17 cellular contexts compared by ENCODE assay signal in the genomic region with DNA sequence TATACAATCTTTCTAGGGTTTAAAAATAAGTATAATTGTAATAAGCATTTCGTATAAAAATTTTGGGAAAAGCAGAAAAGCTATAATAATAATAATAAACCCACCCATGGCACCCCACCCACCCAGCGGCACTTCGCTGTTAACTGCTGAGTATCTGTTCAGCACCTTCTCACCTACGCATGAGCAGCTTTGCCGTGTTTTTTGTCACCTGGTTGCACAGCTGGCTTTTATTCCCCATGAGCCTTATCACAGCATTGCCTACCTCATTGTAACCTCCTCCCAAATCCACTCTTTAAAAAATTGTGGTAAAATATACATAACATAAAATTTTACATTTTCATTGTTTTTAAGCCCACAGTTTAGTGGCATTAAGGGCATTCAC. TPM values are rescaled to one million over a fixed set of nuclear protein-coding genes. Genes with fewer than 3 reads are reported as not detected.
DNase-seq lines count a peak whose midpoint lies in the region; ATAC-seq and TF ChIP-seq lines count a peak whose summit lies in the region.
"Had no signal": no experiment of that assay in that cellular context is flagged by ENCODE, and none has a peak within 500 bp of the region (broad histone marks: within the 10 kb centered on the region; RNA-seq: fewer than 3 reads in every experiment).

No MANE protein-coding gene starts in this region.

- H3K9ac ChIP-seq in OCI-LY3 (ENCODE audit: low read length): no peak overlapping the region

- H3K9me3 ChIP-seq in OCI-LY3 (ENCODE audit: insufficient read depth, low read length): no peaks in the 10 kb centered on the region
- no peaks in the 10 kb centered on the region for H3K9me3 ChIP-seq in CD4-positive, alpha-beta memory T cell (ENCODE audit: control insufficient read depth in 1 of 2, low read length in 2 of 2)
- H3K9me3 ChIP-seq: heart left ventricle, left lung had no signal

- H3K4me1 Mint-ChIP-seq in CD4-positive, alpha-beta memory T cell: peaks cover 0 to 2% (median 0%) of the 10 kb centered on the region in 4 donors
- H3K4me1 Mint-ChIP-seq: activated CD4-positive, alpha-beta memory T cell treated with anti-CD3 and anti-CD28 coated beads, Interleukin-2, amount 10 ng/mL, durations not matched to agents 7 days and 5 days; naive B cell had no signal

- no peaks in the 10 kb centered on the region for H3K9me3 Mint-ChIP-seq in CD4-positive, alpha-beta memory T cell
- H3K9me3 Mint-ChIP-seq: activated CD4-positive, alpha-beta memory T cell treated with anti-CD3 and anti-CD28 coated beads, Interleukin-2, amount 10 ng/mL, durations not matched to agents 7 days and 5 days; naive B cell; stimulated activated naive CD8-positive, alpha-beta T cell treated with anti-CD3 and anti-CD28 coated beads, Interleukin-15, Interleukin-2, amounts not matched to agents 100 ng/mL and 50 ng/mL, for 24 hours had no signal

- POLR2A ChIA-PET in CD4-positive, alpha-beta memory T cell (lab: Charles Lee; ENCODE audit: partially characterized antibody): no interaction called here

- no peak for DNase-seq in dorsolateral prefrontal cortex
- DNase-seq in DMS53 treated with DMSO at 0.1 percent for 48 hours (lab: John Stamatoyannopoulos, UW; ENCODE audit: unreplicated experiment): no peak
- DNase-seq in GF-D8 (lab: John Stamatoyannopoulos, UW): no peak
- no peak for DNase-seq in CD4-positive, alpha-beta memory T cell
- DNase-seq: activated gamma-delta T cell treated with Interleukin-2 at 50 U/mL for 16 hours; naive B cell; right cardiac atrium; RPMI8226; stimulated activated CD4-positive, alpha-beta T cell treated with anti-CD3 and anti-CD28 coated beads, Interleukin-4, amount 100 ng/mL, for 4 hours had no signal

- H3K4me3 Mint-ChIP-seq in CD4-positive, alpha-beta memory T cell: no peak overlapping the region
- H3K4me3 Mint-ChIP-seq: activated CD4-positive, alpha-beta memory T cell treated with anti-CD3 and anti-CD28 coated beads, Interleukin-2, amount 10 ng/mL, durations not matched to agents 7 days and 5 days; stimulated activated naive CD8-positive, alpha-beta T cell treated with anti-CD3 and anti-CD28 coated beads, Interleukin-15, Interleukin-2, amounts not matched to agents 100 ng/mL and 50 ng/mL, for 24 hours had no signal

- peaks cover 4 to 6% of the 10 kb centered on the region in 2 donors for H3K27me3 Mint-ChIP-seq in CD4-positive, alpha-beta memory T cell

- H4K20me1 ChIP-seq in OCI-LY3 (ENCODE audit: insufficient read depth, low read length): no peaks in the 10 kb centered on the region

- peak overlapping the region; percentile 18 for H3K4me3 ChIP-seq in OCI-LY3 (ENCODE audit: low read length)
- no peak overlapping the region for H3K4me3 ChIP-seq in dorsolateral prefrontal cortex
- no peak overlapping the region for H3K4me3 ChIP-seq in CD4-positive, alpha-beta memory T cell (ENCODE audit: low read length in 2 of 2)
- H3K4me3 ChIP-seq: heart left ventricle, left lung had no signal

- no peaks in the 10 kb centered on the region for H3K79me2 ChIP-seq in OCI-LY3 (ENCODE audit: low read length)

- CTCF ChIA-PET in CD4-positive, alpha-beta memory T cell (lab: Charles Lee; ENCODE audit: partially characterized antibody): no interaction called here

- intact Hi-C loops in dorsolateral prefrontal cortex (cut with DNase I): no loop called here
- intact Hi-C loops in CD4-positive, alpha-beta memory T cell (cut with micrococcal nuclease): no loop called here

- no peaks in the 10 kb centered on the region for H3K36me3 ChIP-seq in OCI-LY3 (replicated peaks; ENCODE audit: low read depth, low read length)
- no peaks in the 10 kb centered on the region for H3K36me3 ChIP-seq in CD4-positive, alpha-beta memory T cell (ENCODE audit: insufficient read depth, low read length)
- H3K36me3 ChIP-seq: heart left ventricle, left lung had no signal

- H3K4me2 ChIP-seq in OCI-LY3 (ENCODE audit: low read length): peak overlapping the region; percentile 84

- H2AFZ ChIP-seq in OCI-LY3 (ENCODE audit: low read depth, low read length): no peak overlapping the region

- no peak overlapping the region for H3K27ac Mint-ChIP-seq in CD4-positive, alpha-beta memory T cell
- H3K27ac Mint-ChIP-seq: activated CD4-positive, alpha-beta memory T cell treated with anti-CD3 and anti-CD28 coated beads, Interleukin-2, amount 10 ng/mL, durations not matched to agents 7 days and 5 days; stimulated activated naive CD8-positive, alpha-beta T cell treated with anti-CD3 and anti-CD28 coated beads, Interleukin-15, Interleukin-2, amounts not matched to agents 100 ng/mL and 50 ng/mL, for 24 hours had no signal

- TF ChIP-seq CTCF in OCI-LY3 (IDR thresholded peaks at IDR 0.05; ENCODE audit: low read depth, low read length) (no peak), dorsolateral prefrontal cortex (IDR thresholded peaks at IDR 0.05 in 54 of 56, conservative IDR thresholded peaks at IDR 0.05 in 2 of 56; ENCODE audit: low read depth in 1 of 56, partially characterized antibody in 56 of 56) (no peak)

- H3K27me3 ChIP-seq in OCI-LY3 (ENCODE audit: low read depth, low read length) (peaks cover 45% of the 10 kb centered on the region), dorsolateral prefrontal cortex (no peaks in the 10 kb centered on the region)
- H3K27me3 ChIP-seq in CD4-positive, alpha-beta memory T cell (ENCODE audit: insufficient read depth, low read length): no peaks in the 10 kb centered on the region
- H3K27me3 ChIP-seq: heart left ventricle, left lung had no signal

- ATAC-seq in GM18511 (IDR thresholded peaks at IDR 0.05; ENCODE audit: unreplicated experiment) (peak; percentile 80), GM21381 (IDR thresholded peaks at IDR 0.05; ENCODE audit: unreplicated experiment) (peak; percentile 42), HG03060 (IDR thresholded peaks at IDR 0.05; ENCODE audit: low read depth, unreplicated experiment) (peak; percentile 23)
- ATAC-seq: left lung, right cardiac atrium had no signal

- H3K27ac ChIP-seq in OCI-LY3 (ENCODE audit: low read length) (no peak overlapping the region), dorsolateral prefrontal cortex (no peak overlapping the region)
- no peak overlapping the region for H3K27ac ChIP-seq in CD4-positive, alpha-beta memory T cell (ENCODE audit: low read depth, low read length)
- H3K27ac ChIP-seq: heart left ventricle, left lung had no signal

- peaks cover 19% of the 10 kb centered on the region for H3K4me1 ChIP-seq in OCI-LY3 (ENCODE audit: low read length)
- H3K4me1 ChIP-seq in CD4-positive, alpha-beta memory T cell (ENCODE audit: insufficient read depth, low read length): no peaks in the 10 kb centered on the region
- H3K4me1 ChIP-seq: heart left ventricle, left lung had no signal

- no peaks in the 10 kb centered on the region for H3K36me3 Mint-ChIP-seq in CD4-positive, alpha-beta memory T cell
- H3K36me3 Mint-ChIP-seq: naive B cell had no signal

RNA-seq across cellular contexts. Expression of a gene that starts 34.7 kb away (rescaled TPM):
- total RNA-seq in dorsolateral prefrontal cortex: 100 to 1,000 TPM in 17 of 120 experiments, 10 to 100 TPM in 103; 26.0 to 165 (median 81.5) TPM
- total RNA-seq in CD4-positive, alpha-beta memory T cell: under 1 TPM; 0.15 to 0.36 TPM
- polyA plus RNA-seq in CD4-positive, alpha-beta memory T cell: not detected

Comparison
In these comparisons a context has a peak if more than half of its experiments do, and no peak if none do; other contexts are left out.
1. ATAC-seq: peak in every context shown above with its lines; median percentile 80 in GM18511; 42 in GM21381; 23 in HG03060.
2. RNA of a gene that starts 34.7 kb away (total RNA-seq): 26.0 to 165 TPM in dorsolateral prefrontal cortex; 0.15 to 0.36 TPM in CD4-positive, alpha-beta memory T cell; every median in the first group is over 10 times any median in the second.